ENCODE assay signal across 8 cellular contexts in the genomic region with DNA sequence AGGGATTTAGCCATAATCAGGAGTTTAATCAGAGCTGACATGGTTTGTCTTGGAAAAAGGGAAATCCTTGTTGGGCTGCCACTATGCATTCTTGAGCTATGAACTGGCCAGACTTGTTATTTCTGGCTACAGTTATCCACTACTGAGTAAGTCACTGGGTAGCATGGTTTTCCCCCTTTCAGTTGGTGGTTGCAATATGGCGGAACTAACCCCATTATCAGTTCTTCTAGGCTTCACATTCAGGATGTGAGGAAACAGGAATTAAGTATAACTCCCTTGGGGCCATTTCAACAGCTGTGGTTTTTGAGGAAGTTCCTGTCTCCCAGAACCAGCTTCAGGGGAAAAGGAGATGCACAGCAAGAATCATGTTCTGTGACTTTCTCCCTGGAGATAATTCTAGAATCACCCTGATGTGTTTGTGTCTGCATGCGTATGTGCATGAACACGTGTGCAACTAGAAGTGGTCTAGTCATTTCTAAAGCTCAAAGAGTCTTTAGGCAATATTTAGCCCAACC.
DNase-seq lines count a peak whose midpoint lies in the region; ATAC-seq and TF ChIP-seq lines count a peak whose summit lies in the region.

No MANE protein-coding gene starts in this region.

- ATAC-seq in GM21786 (IDR thresholded peaks at IDR 0.05; ENCODE audit: unreplicated experiment) (peak; percentile 36), left cardiac atrium (peak; percentile 57 to 89), T-cell (replicated peaks in 1 of 4) (no peak), GM18519 (IDR thresholded peaks at IDR 0.05; ENCODE audit: low FRiP score, unreplicated experiment) (no peak)
- no peak for ATAC-seq in activated CD8-positive, alpha-beta T cell treated with anti-CD3 and anti-CD28 coated beads for 36 hours

- POLR2A ChIA-PET in RWPE1 (lab: Yijun Ruan, JAX; ENCODE audit: low non-redundant PET): no interaction called here
- POLR2A ChIA-PET in T-cell (lab: Charles Lee): interaction anchor here (0.6 to 1.2 kb wide), 2 partner anchors 11 to 22 kb away, joined by 3 read pairs; no protein-coding TSS in a partner anchor
- POLR2A ChIA-PET in activated CD8-positive, alpha-beta T cell treated with anti-CD3 and anti-CD28 coated beads for 36 hours (lab: Charles Lee): interaction anchor here (1.1 to 2.0 kb wide), 3 partner anchors 11 to 138 kb away, joined by 3 to 6 read pairs (median 3); no protein-coding TSS in a partner anchor

- no peaks in the 10 kb centered on the region for H3K27me3 Mint-ChIP-seq in CD14-positive monocyte (ENCODE audit: low read depth in 3 of 3)
- H3K27me3 Mint-ChIP-seq in T-cell: no peaks in the 10 kb centered on the region
- H3K27me3 Mint-ChIP-seq in activated CD8-positive, alpha-beta T cell treated with anti-CD3 and anti-CD28 coated beads for 36 hours: no peaks in the 10 kb centered on the region

- H3K36me3 Mint-ChIP-seq in CD14-positive monocyte (peaks cover 16 to 17% of the 10 kb centered on the region in 2 donors), T-cell (no peaks in the 10 kb centered on the region)
- H3K36me3 Mint-ChIP-seq in activated CD8-positive, alpha-beta T cell treated with anti-CD3 and anti-CD28 coated beads for 36 hours (ENCODE audit: low read depth): no peaks in the 10 kb centered on the region

- H3K4me1 Mint-ChIP-seq in CD14-positive monocyte: peaks cover 45% of the 10 kb centered on the region
- H3K4me1 Mint-ChIP-seq in T-cell: peaks cover 38 to 74% (median 61%) of the 10 kb centered on the region in 3 donors
- H3K4me1 Mint-ChIP-seq in activated CD8-positive, alpha-beta T cell treated with anti-CD3 and anti-CD28 coated beads for 36 hours (ENCODE audit: low read depth): peaks cover 66% of the 10 kb centered on the region

- H3K27ac Mint-ChIP-seq in CD14-positive monocyte (peak overlapping the region; percentile 89 to 96 (median 94)), T-cell (no peak overlapping the region)
- H3K27ac Mint-ChIP-seq in activated CD8-positive, alpha-beta T cell treated with anti-CD3 and anti-CD28 coated beads for 36 hours: no peak overlapping the region

- peak; percentile 63 for DNase-seq in CD14-positive monocyte (ENCODE audit: low spot score)
- DNase-seq in RWPE1 (ENCODE audit: low spot score): peak; percentile 52
- no peak for DNase-seq in left cardiac atrium
- no peak for DNase-seq in T-cell
- DNase-seq in activated CD8-positive, alpha-beta T cell treated with anti-CD3 and anti-CD28 coated beads for 36 hours: no peak
- DNase-seq in activated CD8-positive, alpha-beta memory T cell treated with anti-CD3 and anti-CD28 coated beads, Interleukin-2, amount 50 U/mL, for 48 hours: no peak

- H3K4me3 Mint-ChIP-seq in CD14-positive monocyte: no peak overlapping the region
- H3K4me3 Mint-ChIP-seq in T-cell: no peak overlapping the region
- H3K4me3 Mint-ChIP-seq in activated CD8-positive, alpha-beta T cell treated with anti-CD3 and anti-CD28 coated beads for 36 hours: no peak overlapping the region

- H3K27ac ChIP-seq in RWPE1: no peak overlapping the region

- TF ChIP-seq CTCF in CD14-positive monocyte (IDR thresholded peaks at IDR 0.05): no peak
- TF ChIP-seq CTCF in RWPE1 (conservative IDR thresholded peaks at IDR 0.05; ENCODE audit: low read depth): no peak
- no peak for TF ChIP-seq CTCF in activated CD8-positive, alpha-beta T cell treated with anti-CD3 and anti-CD28 coated beads for 36 hours (IDR thresholded peaks at IDR 0.05)

- intact Hi-C loops in CD14-positive monocyte (cut with micrococcal nuclease): loop anchor here in 1 of 2 donors (5.0 to 10.0 kb wide), 2 partner anchors 34 to 381 kb away; no protein-coding TSS in a partner anchor
- intact Hi-C loops in left cardiac atrium (cut with DNase I): no loop called here
- intact Hi-C loops in activated CD8-positive, alpha-beta T cell treated with anti-CD3 and anti-CD28 coated beads for 36 hours (cut with micrococcal nuclease): no loop called here

- H3K9me3 Mint-ChIP-seq in CD14-positive monocyte (peaks cover 0 to 15% (median 5%) of the 10 kb centered on the region in 7 donors), T-cell (no peaks in the 10 kb centered on the region)
- H3K9me3 Mint-ChIP-seq in activated CD8-positive, alpha-beta T cell treated with anti-CD3 and anti-CD28 coated beads for 36 hours: peaks cover 6% of the 10 kb centered on the region

- CTCF ChIA-PET in RWPE1 (lab: Yijun Ruan, JAX): interaction anchor here (0.5 to 0.8 kb wide), 4 partner anchors 9 to 1647 kb away, joined by 3 read pairs; no protein-coding TSS in a partner anchor
- CTCF ChIA-PET in T-cell (lab: Charles Lee): interaction anchor here in 1 of 2 donors (0.6 to 0.9 kb wide), 2 partner anchors 35 to 356 kb away, joined by 3 to 4 read pairs; no protein-coding TSS in a partner anchor
- CTCF ChIA-PET in activated CD8-positive, alpha-beta T cell treated with anti-CD3 and anti-CD28 coated beads for 36 hours (lab: Charles Lee): interaction anchor here (1.1 to 1.7 kb wide), 3 partner anchors 9 to 357 kb away, joined by 3 to 4 read pairs (median 4); no protein-coding TSS in a partner anchor

Comparison
In these comparisons a context has a peak if more than half of its experiments do, and no peak if none do; other contexts are left out.
1. DNase-seq: peak in CD14-positive monocyte (single experiment) and RWPE1 (single experiment); none in left cardiac atrium (single experiment), T-cell (0 of 34), activated CD8-positive, alpha-beta T cell treated with anti-CD3 and anti-CD28 coated beads for 36 hours (single experiment) and activated CD8-positive, alpha-beta memory T cell treated with anti-CD3 and anti-CD28 coated beads, Interleukin-2, amount 50 U/mL, for 48 hours (single experiment).
2. H3K27ac Mint-ChIP-seq: peak in CD14-positive monocyte (7 of 7); none in T-cell (0 of 2) and activated CD8-positive, alpha-beta T cell treated with anti-CD3 and anti-CD28 coated beads for 36 hours (single experiment).
3. ATAC-seq: peak in GM21786 (single experiment) and left cardiac atrium (2 of 2); none in T-cell (0 of 4), GM18519 (single experiment) and activated CD8-positive, alpha-beta T cell treated with anti-CD3 and anti-CD28 coated beads for 36 hours (single experiment).